1 cellular context compared by ENCODE assay signal in the genomic region with DNA sequence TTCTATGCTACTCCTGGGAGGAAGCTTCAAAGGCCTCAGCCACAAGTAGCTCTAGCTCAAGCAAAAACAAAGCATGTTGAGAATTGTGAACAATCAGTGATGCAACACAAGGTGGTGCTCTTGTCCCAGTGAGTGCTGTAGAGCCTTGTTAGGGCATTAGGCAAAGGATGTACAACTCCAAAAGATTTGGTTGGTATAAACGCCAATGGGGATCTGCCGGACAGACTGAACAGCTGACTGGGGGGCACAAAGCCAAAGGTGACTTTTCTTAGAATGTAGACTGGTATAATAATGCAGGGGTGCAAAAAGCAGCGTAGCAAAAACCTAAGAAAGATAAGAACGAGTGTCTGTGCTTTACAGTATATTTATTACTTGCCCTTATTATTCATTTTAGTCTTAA.
TF ChIP-seq lines count a peak whose summit lies in the region.

No MANE protein-coding gene starts in this region.

TF ChIP-seq in GM23338, 12 proteins besides CTCF, POLR2A, EP300 and RAD21 (continued from another document):
- no peak for TF ChIP-seq ZNF462 (CRISPR knock-in tag; IDR thresholded peaks at IDR 0.05)
- TF ChIP-seq CREB1 (CRISPR knock-in tag; IDR thresholded peaks at IDR 0.05; ENCODE audit: low read depth), result no peak
